Comparison of ENCODE assay signal across 9 cellular contexts in genomic region chr1:210597555-210598134, GRCh38.
DNase-seq lines count a peak whose midpoint lies in the region; ATAC-seq, FAIRE-seq and TF ChIP-seq lines count a peak whose summit lies in the region.
"Had no signal": no experiment of that assay in that cellular context is flagged by ENCODE, and none has a peak within 500 bp of the region (broad histone marks: within the 10 kb centered on the region; RNA-seq: fewer than 3 reads in every experiment).

No MANE protein-coding gene starts in this region.

- POLR2A ChIA-PET in CD8-positive, alpha-beta T cell (lab: Charles Lee) = no interaction called here

- DNase-seq in GM03348 (ENCODE audit: low spot score) (peak; percentile 75), RCC 7860 (ENCODE audit: low spot score) (peak; percentile 96), NCI-H1092 (lab: John Stamatoyannopoulos, UW) (no peak)
- no peak for DNase-seq in effector CD8-positive, alpha-beta T cell (lab: John Stamatoyannopoulos, UW)
- no peak for DNase-seq in CD8-positive, alpha-beta T cell

- no peaks in the 10 kb centered on the region for H3K27me3 Mint-ChIP-seq in CD8-positive, alpha-beta T cell (ENCODE audit: low read depth)

- H3K9me3 ChIP-seq in gastroesophageal sphincter = no peaks in the 10 kb centered on the region
- H3K9me3 ChIP-seq in CD8-positive, alpha-beta T cell (ENCODE audit: low read length) = no peaks in the 10 kb centered on the region

- no peaks in the 10 kb centered on the region for H3K4me1 Mint-ChIP-seq in CD8-positive, alpha-beta T cell (ENCODE audit: low read depth)

- CTCF ChIA-PET in CD8-positive, alpha-beta T cell (lab: Charles Lee) = no interaction called here

- FAIRE-seq in RCC 7860 (lab: Jason Lieb, UNC) = no peak
- FAIRE-seq: endothelial cell of umbilical vein had no signal

- no peak for TF ChIP-seq EP300 in gastroesophageal sphincter (IDR thresholded peaks at IDR 0.05)

- WGBS in gastroesophageal sphincter (ENCODE audit: low coverage in 1 of 2), 2 donors = 17% methylated on average over 1 of the region's 1 CpG; no CpG with 5 or more reads in 1 of the 2 donors

- no peaks in the 10 kb centered on the region for H3K9me3 Mint-ChIP-seq in CD8-positive, alpha-beta T cell

- ATAC-seq in HG02623 (IDR thresholded peaks at IDR 0.05; ENCODE audit: unreplicated experiment) (peak; percentile 88), gastroesophageal sphincter (peak; percentile 71), GM21526 (IDR thresholded peaks at IDR 0.05; ENCODE audit: low FRiP score, unreplicated experiment) (no peak)
- ATAC-seq in CD8-positive, alpha-beta T cell = no peak

- no peaks in the 10 kb centered on the region for H3K36me3 ChIP-seq in gastroesophageal sphincter
- no peaks in the 10 kb centered on the region for H3K36me3 ChIP-seq in CD8-positive, alpha-beta T cell (ENCODE audit: insufficient read depth, low read length)

- no peak for TF ChIP-seq CTCF in gastroesophageal sphincter (IDR thresholded peaks at IDR 0.05)
- TF ChIP-seq CTCF in CD8-positive, alpha-beta T cell (IDR thresholded peaks at IDR 0.05) = no peak

- no peak overlapping the region for H3K27ac Mint-ChIP-seq in CD8-positive, alpha-beta T cell

- no peak overlapping the region for H3K4me3 ChIP-seq in gastroesophageal sphincter
- no peak overlapping the region for H3K4me3 ChIP-seq in CD8-positive, alpha-beta T cell (ENCODE audit: low read depth, low read length)

- intact Hi-C loops in CD8-positive, alpha-beta T cell (cut with DNase I, micrococcal nuclease) = no loop called here

- peaks cover 0 to 3% (median 0%) of the 10 kb centered on the region in 3 donors for H3K4me1 ChIP-seq in gastroesophageal sphincter
- H3K4me1 ChIP-seq in CD8-positive, alpha-beta T cell (ENCODE audit: insufficient read depth, low read length) = no peaks in the 10 kb centered on the region

- H3K27me3 ChIP-seq in gastroesophageal sphincter = no peaks in the 10 kb centered on the region
- no peaks in the 10 kb centered on the region for H3K27me3 ChIP-seq in CD8-positive, alpha-beta T cell (ENCODE audit: insufficient read depth, low read length)

- H3K36me3 Mint-ChIP-seq in CD8-positive, alpha-beta T cell = no peaks in the 10 kb centered on the region

- peak overlapping the region in 2 of 4 donors; percentile 41 to 61 for H3K27ac ChIP-seq in gastroesophageal sphincter
- no peak overlapping the region for H3K27ac ChIP-seq in CD8-positive, alpha-beta T cell (ENCODE audit: low read depth, low read length)

- no peak for TF ChIP-seq POLR2A in gastroesophageal sphincter (IDR thresholded peaks at IDR 0.05)

- no peak overlapping the region for H3K4me3 Mint-ChIP-seq in CD8-positive, alpha-beta T cell

Comparison
In these comparisons a context has a peak if more than half of its experiments do, and no peak if none do; other contexts are left out.
1. DNase-seq: peak in GM03348 (single experiment) and RCC 7860 (single experiment); none in NCI-H1092 (single experiment), effector CD8-positive, alpha-beta T cell (single experiment) and CD8-positive, alpha-beta T cell (0 of 7).
2. ATAC-seq: peak in HG02623 (single experiment) and gastroesophageal sphincter (single experiment); none in GM21526 (single experiment) and CD8-positive, alpha-beta T cell (single experiment).